31 cellular contexts compared by ENCODE assay signal in genomic region chr16:13081825-13082224, GRCh38.
A peak's percentile ranks its signal among the peaks of the same experiment; 100 is the strongest.
DNase-seq lines count a peak whose midpoint lies in the region; ATAC-seq, FAIRE-seq and TF ChIP-seq lines count a peak whose summit lies in the region.
"Had no signal": no experiment of that assay in that cellular context is flagged by ENCODE, and none has a peak within 500 bp of the region (broad histone marks: within the 10 kb centered on the region; RNA-seq: fewer than 3 reads in every experiment).

No MANE protein-coding gene starts in this region.

- POLR2A ChIA-PET in GM12878 (lab: Charles Lee): interaction anchor here (0.7 to 1.0 kb wide), 3 partner anchors 13 to 159 kb away, joined by 3 to 4 read pairs (median 3); no protein-coding TSS in a partner anchor

- H3K36me3 ChIP-seq in GM12878 (ENCODE audit: control insufficient read depth in 2 of 2, insufficient read depth in 2 of 2, low read length in 1 of 2): no peaks in the 10 kb centered on the region
- H3K36me3 ChIP-seq: BE2C; BLaER1; BLaER1 treated with 17β-estradiol and CSF1 and Interleukin-3, amounts not matched to agents 10 nM and 100 nM had no signal

- H4K20me1 ChIP-seq in GM12878 (ENCODE audit: control insufficient read depth, insufficient read depth): no peaks in the 10 kb centered on the region
- H4K20me1 ChIP-seq: BLaER1; BLaER1 treated with 17β-estradiol and CSF1 and Interleukin-3, amounts not matched to agents 10 nM and 100 nM had no signal

- in situ Hi-C loops in GM12878 (cut with MboI): no loop called here

- no peak for TF ChIP-seq EP300 in GM12878 (IDR thresholded peaks at IDR 0.05; ENCODE audit: borderline replicate concordance in 1 of 2, control insufficient read depth in 1 of 2, low read depth in 2 of 2, low read length in 2 of 2)

- BruUV-seq in GM12878 (replicated peaks; lab: Mats Ljungman, UMichigan): no TSS peak

- peak; percentile 9 for DNase-seq in NCI-H526 treated with DMSO at 0.1 percent for 48 hours (lab: John Stamatoyannopoulos, UW)
- no peak for DNase-seq in NCI-H526 (lab: John Stamatoyannopoulos, UW)
- no peak for DNase-seq in GM12878 (ENCODE audit: low read depth, low spot score)
- no peak for DNase-seq in SW480 (ENCODE audit: low spot score)
- DNase-seq: 8988T; ACHN; AML-193; BE2C; C1 segment of cervical spinal cord; Caco-2; Calu3; CD4-positive, alpha-beta memory T cell; CD4-positive, alpha-beta T cell; CD4-positive, CD25-positive, alpha-beta regulatory T cell; CD8-positive, alpha-beta memory T cell; CD8-positive, alpha-beta T cell; COR-L47; DMS 273 treated with DMSO at 0.1 percent for 48 hours; DMS153; DMS53; DMS79; DMS79 treated with DMSO at 0.1 percent for 48 hours; DND-41; EL had no signal

- no peak for TF ChIP-seq RAD21 in GM12878 (IDR thresholded peaks at IDR 0.05; ENCODE audit: insufficient read depth, low read depth, low read length)

- no peaks in the 10 kb centered on the region for H3K4me1 ChIP-seq in GM12878 (ENCODE audit: control insufficient read depth, insufficient read depth, low read length)
- H3K4me1 ChIP-seq: A549, BE2C, Caco-2 had no signal

- no peak overlapping the region for H3K27ac ChIP-seq in GM12878 (ENCODE audit: control insufficient read depth, insufficient read depth)
- H3K27ac ChIP-seq: 22Rv1; A549; BLaER1; BLaER1 treated with 17β-estradiol and CSF1 and Interleukin-3, amounts not matched to agents 10 nM and 100 nM; C4-2B had no signal

- TF ChIP-seq CTCF in GM12878 (IDR thresholded peaks at IDR 0.05 in 2 of 3, conservative IDR thresholded peaks at IDR 0.05 in 1 of 3; ENCODE audit: control insufficient read depth in 2 of 3, extremely low read depth in 1 of 3, insufficient read depth in 1 of 3, low read depth in 3 of 3, low read length in 3 of 3): no peak

- FAIRE-seq in GM12878 (lab: Jason Lieb, UNC): no peak
- FAIRE-seq: A204.1, A549, D721Med had no signal

- H2AFZ ChIP-seq in GM12878 (ENCODE audit: control insufficient read depth, low read depth, low read length): no peak overlapping the region

- no peaks in the 10 kb centered on the region for H3K27me3 ChIP-seq in GM12878 (replicated peaks in 1 of 2; ENCODE audit: control insufficient read depth in 2 of 2, insufficient read depth in 2 of 2, low read length in 1 of 2)
- H3K27me3 ChIP-seq: BE2C; BLaER1; BLaER1 treated with 17β-estradiol and CSF1 and Interleukin-3, amounts not matched to agents 10 nM and 100 nM had no signal

- SMC1A ChIA-PET in GM12878 (lab: Charles Lee; ENCODE audit: uncharacterized antibody, unreplicated experiment): interaction anchor here (0.7 to 2.2 kb wide), 10 partner anchors 11 to 132 kb away, joined by 3 to 12 read pairs (median 4); no protein-coding TSS in a partner anchor

- ATAC-seq in GM12878: no peak
- ATAC-seq: A549; CD8-positive, alpha-beta T cell had no signal

- no peak for TF ChIP-seq POLR2A in GM12878 (IDR thresholded peaks at IDR 0.05; ENCODE audit: low read depth, low read length)

- H3K79me2 ChIP-seq in GM12878 (ENCODE audit: control insufficient read depth, insufficient read depth, low read length): no peaks in the 10 kb centered on the region

- CTCF ChIA-PET in GM12878 (lab: Yijun Ruan, JAX): interaction anchor here (1.5 kb wide), 1 partner anchor 25 kb away, joined by 5 read pairs; no protein-coding TSS in a partner anchor

- H3K9ac ChIP-seq in GM12878 (ENCODE audit: control insufficient read depth, insufficient read depth, low read length): no peak overlapping the region
- H3K9ac ChIP-seq: BLaER1; BLaER1 treated with 17β-estradiol and CSF1 and Interleukin-3, amounts not matched to agents 10 nM and 100 nM had no signal

- H3K4me2 ChIP-seq in GM12878 (ENCODE audit: control insufficient read depth, insufficient read depth): no peak overlapping the region
- H3K4me2 ChIP-seq: A549; BLaER1; BLaER1 treated with 17β-estradiol and CSF1 and Interleukin-3, amounts not matched to agents 10 nM and 100 nM had no signal

- intact Hi-C loops in GM12878 (cut with micrococcal nuclease; ENCODE audit: unreplicated experiment): no loop called here

- RAD21 ChIA-PET in GM12878 (lab: Charles Lee; ENCODE audit: unreplicated experiment): interaction anchor here (0.7 to 4.2 kb wide), 9 partner anchors 14 to 536 kb away, joined by 3 to 27 read pairs (median 3); no protein-coding TSS in a partner anchor

- no peaks in the 10 kb centered on the region for H3K9me3 ChIP-seq in GM12878 (replicated peaks; ENCODE audit: control insufficient read depth, insufficient read depth, low read length)
- H3K9me3 ChIP-seq: A549; BE2C; BLaER1; BLaER1 treated with 17β-estradiol and CSF1 and Interleukin-3, amounts not matched to agents 10 nM and 100 nM; Caco-2 had no signal

- H3K4me3 ChIP-seq in GM12878: no peak overlapping the region
- H3K4me3 ChIP-seq: A549; BLaER1; BLaER1 treated with 17β-estradiol and CSF1 and Interleukin-3, amounts not matched to agents 10 nM and 100 nM had no signal

- 7% methylated on average over 5 of the region's 5 CpGs for WGBS in GM12878 (ENCODE audit: insufficient coverage, insufficient replicate concordance, low lambda C conversion rate, missing lambda C conversion rate)

TF ChIP-seq in GM12878, 131 proteins besides CTCF, POLR2A, EP300 and RAD21 (continues in another document):
- TF ChIP-seq MTA2 (IDR thresholded peaks at IDR 0.05; ENCODE audit: low read depth) (peak; percentile 75), CUX1 (IDR thresholded peaks at IDR 0.05; ENCODE audit: insufficient replicate concordance, low read depth, low read length) (no peak), DPF2 (IDR thresholded peaks at IDR 0.05) (0 out of 2 replicates have a peak, but pooled peaks have one; percentile 32), USF2 (IDR thresholded peaks at IDR 0.05; ENCODE audit: borderline replicate concordance, low read depth, low read length) (no peak), ZBTB33 (IDR thresholded peaks at IDR 0.05) (peak; percentile 67; the same call in 1 of the 2 replicates)
